28 cellular contexts compared by ENCODE assay signal in the genomic region with DNA sequence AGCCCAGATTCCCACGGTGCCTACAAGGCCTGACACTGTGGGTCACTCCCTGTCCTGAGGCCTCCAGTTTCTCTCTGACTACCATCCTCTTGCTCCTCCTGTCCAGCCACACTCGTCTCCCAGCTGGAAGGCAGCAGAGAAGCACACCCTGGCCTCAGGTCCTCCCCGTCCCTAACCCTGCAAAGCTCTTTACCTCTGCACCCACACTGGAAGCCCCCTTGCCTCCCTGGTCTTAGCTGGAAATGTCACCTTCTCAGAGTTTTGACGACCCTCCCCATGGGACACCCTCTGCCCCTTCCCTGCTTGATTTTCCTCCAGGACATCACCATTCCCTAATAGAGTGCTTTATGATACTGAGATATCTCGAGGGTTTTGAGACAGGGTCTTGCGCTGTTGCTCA. TPM values are rescaled to one million over a fixed set of nuclear protein-coding genes. Genes with fewer than 3 reads are reported as not detected.
"Had no signal": no experiment of that assay in that cellular context is flagged by ENCODE, and none has a peak within 500 bp of the region (broad histone marks: within the 10 kb centered on the region; RNA-seq: fewer than 3 reads in every experiment).

No MANE protein-coding gene starts in this region.

- H3K9me3 Mint-ChIP-seq: activated CD4-positive, alpha-beta memory T cell treated with anti-CD3 and anti-CD28 coated beads for 36 hours; activated naive CD4-positive, alpha-beta T cell treated with anti-CD3 and anti-CD28 coated beads, Interleukin-2, amount 10 ng/mL, durations not matched to agents 7 days and 5 days; activated naive CD4-positive, alpha-beta T cell treated with anti-CD3 and anti-CD28 coated beads, Interleukin-2, amount 50 U/mL, for 72 hours; activated naive CD8-positive, alpha-beta T cell treated with anti-CD3 and anti-CD28 coated beads, Interleukin-2, amount 10 ng/mL, durations not matched to agents 7 days and 5 days; activated T-cell treated with anti-CD3 and anti-CD28 coated beads, Interleukin-2, amount 50 U/mL, for 24 hours; activated T-cell treated with anti-CD3 and anti-CD28 coated beads, Interleukin-2, amount 50 U/mL, for 72 hours; brain had no signal

- H3K4me3 ChIP-seq: ascending aorta, breast epithelium, cardiac muscle cell, colonic mucosa, esophagus squamous epithelium, gastroesophageal sphincter had no signal

- H3K27me3 ChIP-seq: ascending aorta, breast epithelium, cardiac muscle cell, colonic mucosa had no signal

- DNase-seq: activated CD4-positive, alpha-beta memory T cell treated with anti-CD3 and anti-CD28 coated beads for 36 hours; activated CD4-positive, alpha-beta T cell treated with anti-CD3 and anti-CD28 coated beads for 1 hour; activated CD4-positive, alpha-beta T cell treated with anti-CD3 and anti-CD28 coated beads for 4 hours; activated CD8-positive, alpha-beta memory T cell treated with anti-CD3 and anti-CD28 coated beads, Interleukin-2, amount 50 U/mL, for 48 hours; activated naive CD4-positive, alpha-beta T cell treated with anti-CD3 and anti-CD28 coated beads, Interleukin-2, amount 10 ng/mL, durations not matched to agents 7 days and 5 days; activated naive CD8-positive, alpha-beta T cell treated with anti-CD3 and anti-CD28 coated beads, Interleukin-2, amount 10 ng/mL, durations not matched to agents 7 days and 5 days; activated T-cell treated with anti-CD3 and anti-CD28 coated beads for 4 hours; activated T-cell treated with anti-CD3 and anti-CD28 coated beads, Interleukin-2, amount 50 U/mL, for 24 hours; activated T-cell treated with anti-CD3 and anti-CD28 coated beads, Interleukin-2, amount 50 U/mL, for 72 hours; central memory CD4-positive, alpha-beta T cell; cerebellar nuclear complex; colonic mucosa; effector CD8-positive, alpha-beta T cell; esophagus squamous epithelium; foreskin melanocyte; T-helper 2 cell had no signal

- H3K27ac Mint-ChIP-seq: activated CD4-positive, alpha-beta memory T cell treated with anti-CD3 and anti-CD28 coated beads for 36 hours; activated naive CD4-positive, alpha-beta T cell treated with anti-CD3 and anti-CD28 coated beads, Interleukin-2, amount 10 ng/mL, durations not matched to agents 7 days and 5 days; activated naive CD4-positive, alpha-beta T cell treated with anti-CD3 and anti-CD28 coated beads, Interleukin-2, amount 50 U/mL, for 72 hours; activated naive CD8-positive, alpha-beta T cell treated with anti-CD3 and anti-CD28 coated beads, Interleukin-2, amount 10 ng/mL, durations not matched to agents 7 days and 5 days; activated T-cell treated with anti-CD3 and anti-CD28 coated beads, Interleukin-2, amount 50 U/mL, for 24 hours; activated T-cell treated with anti-CD3 and anti-CD28 coated beads, Interleukin-2, amount 50 U/mL, for 72 hours; brain had no signal

- H3K27ac ChIP-seq: ascending aorta, breast epithelium, cardiac muscle cell, colonic mucosa, epithelial cell of prostate, esophagus squamous epithelium, gastroesophageal sphincter had no signal

- H3K36me3 ChIP-seq: ascending aorta, breast epithelium, cardiac muscle cell, colonic mucosa, esophagus squamous epithelium, gastroesophageal sphincter had no signal

- H3K27me3 Mint-ChIP-seq: activated CD4-positive, alpha-beta memory T cell treated with anti-CD3 and anti-CD28 coated beads for 36 hours had no signal

- H3K9me3 ChIP-seq: ascending aorta, breast epithelium, colonic mucosa, esophagus squamous epithelium, gastroesophageal sphincter had no signal

- H3K4me3 Mint-ChIP-seq: activated CD4-positive, alpha-beta memory T cell treated with anti-CD3 and anti-CD28 coated beads for 36 hours; activated naive CD4-positive, alpha-beta T cell treated with anti-CD3 and anti-CD28 coated beads, Interleukin-2, amount 10 ng/mL, durations not matched to agents 7 days and 5 days; activated naive CD8-positive, alpha-beta T cell treated with anti-CD3 and anti-CD28 coated beads, Interleukin-2, amount 10 ng/mL, durations not matched to agents 7 days and 5 days; activated T-cell treated with anti-CD3 and anti-CD28 coated beads, Interleukin-2, amount 50 U/mL, for 24 hours; activated T-cell treated with anti-CD3 and anti-CD28 coated beads, Interleukin-2, amount 50 U/mL, for 72 hours; brain had no signal

- ATAC-seq: activated naive CD4-positive, alpha-beta T cell treated with anti-CD3 and anti-CD28 coated beads, Interleukin-2, amount 50 U/mL, for 72 hours; activated T-cell treated with anti-CD3 and anti-CD28 coated beads, Interleukin-2, amount 50 U/mL, for 72 hours; gastroesophageal sphincter had no signal

- FAIRE-seq: endometrium, endothelial cell of umbilical vein had no signal

- H3K4me1 ChIP-seq: ascending aorta, breast epithelium, colonic mucosa had no signal

- H3K36me3 Mint-ChIP-seq: activated CD4-positive, alpha-beta memory T cell treated with anti-CD3 and anti-CD28 coated beads for 36 hours; activated naive CD4-positive, alpha-beta T cell treated with anti-CD3 and anti-CD28 coated beads, Interleukin-2, amount 10 ng/mL, durations not matched to agents 7 days and 5 days; activated naive CD4-positive, alpha-beta T cell treated with anti-CD3 and anti-CD28 coated beads, Interleukin-2, amount 50 U/mL, for 72 hours; activated naive CD8-positive, alpha-beta T cell treated with anti-CD3 and anti-CD28 coated beads, Interleukin-2, amount 10 ng/mL, durations not matched to agents 7 days and 5 days; brain had no signal

RNA-seq across cellular contexts. Expression of a gene that starts 10.6 kb away (rescaled TPM):
- total RNA-seq: ascending aorta, breast epithelium, cardiac muscle cell, endothelial cell of umbilical vein, esophagus squamous epithelium, gastroesophageal sphincter, glomerular endothelial cell had no signal
- polyA plus RNA-seq: cardiac muscle cell, endothelial cell of umbilical vein, esophagus, fibroblast of lung had no signal
